In genomic region chr7:33108591-33108930, GRCh38 we compare ENCODE assay signal across 8 cellular contexts. TPM values are rescaled to one million over a fixed set of nuclear protein-coding genes. Genes with fewer than 3 reads are reported as not detected.
DNase-seq lines count a peak whose midpoint lies in the region; ATAC-seq and TF ChIP-seq lines count a peak whose summit lies in the region.

No MANE protein-coding gene starts in this region.

- H3K4me1 Mint-ChIP-seq in progenitor cell of endocrine pancreas (ENCODE audit: low read depth) = peaks cover 33% of the 10 kb centered on the region

- TF ChIP-seq CTCF in VCaP (conservative IDR thresholded peaks at IDR 0.05) (no peak), fibroblast of lung (conservative IDR thresholded peaks at IDR 0.05 in 1 of 2, IDR thresholded peaks at IDR 0.05 in 1 of 2; ENCODE audit: low read depth in 1 of 2, low read length in 2 of 2) (peak in 1 of 2 donors; percentile 3), progenitor cell of endocrine pancreas (IDR thresholded peaks at IDR 0.05; ENCODE audit: unreplicated experiment) (peak; percentile 16)

- no peaks in the 10 kb centered on the region for H3K36me3 ChIP-seq in fibroblast of lung (ENCODE audit: control insufficient read depth, insufficient read depth, low read length)

- H3K4me1 ChIP-seq in fibroblast of lung (ENCODE audit: control insufficient read depth, extremely low read depth, insufficient read depth, low read length) = peaks cover 6% of the 10 kb centered on the region

- peak overlapping the region; percentile 52 to 95 (median 60) for H3K4me3 ChIP-seq in fibroblast of lung (replicated peaks in 1 of 4; ENCODE audit: control extremely low read depth in 1 of 4, insufficient read depth in 1 of 4, low read depth in 3 of 4, low read length in 4 of 4)

- H3K27me3 ChIP-seq in fibroblast of lung (ENCODE audit: control insufficient read depth, insufficient read depth, low read length) = no peaks in the 10 kb centered on the region

- peaks cover 3% of the 10 kb centered on the region for H3K27me3 Mint-ChIP-seq in progenitor cell of endocrine pancreas

- H3K9me3 Mint-ChIP-seq in progenitor cell of endocrine pancreas (ENCODE audit: low read depth) = no peaks in the 10 kb centered on the region

- H3K4me2 ChIP-seq in fibroblast of lung (ENCODE audit: extremely low read depth, insufficient read depth, low read length) = peak overlapping the region; percentile 85

- H3K27ac Mint-ChIP-seq in progenitor cell of endocrine pancreas = peak overlapping the region; percentile 97

- H3K79me2 ChIP-seq in fibroblast of lung (ENCODE audit: control insufficient read depth, insufficient read depth, low read length) = peaks cover 38% of the 10 kb centered on the region

- no peaks in the 10 kb centered on the region for H3K36me3 Mint-ChIP-seq in progenitor cell of endocrine pancreas (ENCODE audit: insufficient read depth)

- H3K9ac ChIP-seq in fibroblast of lung (ENCODE audit: insufficient read depth, low read length) = peak overlapping the region; percentile 83

- peak overlapping the region; percentile 81 for H3K27ac ChIP-seq in VCaP
- peak overlapping the region; percentile 30 for H3K27ac ChIP-seq in fibroblast of lung (ENCODE audit: insufficient read depth, low read length)

- H3K4me3 Mint-ChIP-seq in progenitor cell of endocrine pancreas (ENCODE audit: low read depth) = peak overlapping the region; percentile 94

- peak overlapping the region; percentile 86 for H2AFZ ChIP-seq in fibroblast of lung (ENCODE audit: low read length)

- ATAC-seq in HG03520 (IDR thresholded peaks at IDR 0.05; ENCODE audit: unreplicated experiment) = peak; percentile 8
- no peak for ATAC-seq in GM21825 (IDR thresholded peaks at IDR 0.05; ENCODE audit: unreplicated experiment)

- DNase-seq in activated effector memory CD4-positive, alpha-beta T cell treated with anti-CD3 and anti-CD28 coated beads, Interleukin-2, amount 50 U/mL, for 16 hours = peak; percentile 70
- no peak for DNase-seq in activated effector memory CD4-positive, alpha-beta T cell treated with Interleukin-2 at 50 U/mL for 16 hours
- DNase-seq in fibroblast of lung (ENCODE audit: low read depth in 2 of 2) = peak in 1 of 2 donors; percentile 11
- no peak for DNase-seq in progenitor cell of endocrine pancreas (ENCODE audit: low spot score, unreplicated experiment)
- no peak for DNase-seq in GM19240 (ENCODE audit: insufficient read length, low spot score)

- H4K20me1 ChIP-seq in fibroblast of lung (ENCODE audit: control insufficient read depth, extremely low read depth, insufficient read depth, low read length) = no peaks in the 10 kb centered on the region

- H3K9me3 ChIP-seq in fibroblast of lung (ENCODE audit: control insufficient read depth, insufficient read depth, low read depth, low read length) = no peaks in the 10 kb centered on the region

RNA-seq across cellular contexts. Expression of gene RP9, which starts 0.6 kb away (rescaled TPM):
- total RNA-seq in fibroblast of lung (9.2 and 19.2 TPM in 2 replicates), progenitor cell of endocrine pancreas (26.2 and 27.7 TPM in 2 replicates)
- 23.4 and 24.8 TPM in 2 replicates for polyA plus RNA-seq in fibroblast of lung
- 19.5 and 22.7 TPM in 2 replicates for polyA plus RNA-seq in fibroblast of lung (2012)
- polyA minus RNA-seq in fibroblast of lung (ENCODE audit: low replicate concordance) = 2.9 and 4.4 TPM in 2 replicates

RNA-seq across cellular contexts. Expression of gene BBS9, which starts 20.8 kb away (rescaled TPM):
- total RNA-seq in fibroblast of lung = 26.9 and 27.2 TPM in 2 replicates
- polyA plus RNA-seq in fibroblast of lung = 11.5 and 19.1 TPM in 2 replicates
- polyA plus RNA-seq in fibroblast of lung (2012) = 7.5 and 12.1 TPM in 2 replicates
- 6.0 and 30.6 TPM in 2 replicates for polyA minus RNA-seq in fibroblast of lung (ENCODE audit: low replicate concordance)
- 22.8 and 25.5 TPM in 2 replicates for total RNA-seq in progenitor cell of endocrine pancreas

RNA-seq across cellular contexts. Expression of gene NT5C3A, which starts 46.0 kb away (rescaled TPM):
- total RNA-seq in fibroblast of lung (19.3 and 25.3 TPM in 2 replicates), progenitor cell of endocrine pancreas (35.0 and 36.1 TPM in 2 replicates)
- polyA plus RNA-seq in fibroblast of lung = 17.2 and 18.4 TPM in 2 replicates
- 15.3 and 15.5 TPM in 2 replicates for polyA plus RNA-seq in fibroblast of lung (2012)
- polyA minus RNA-seq in fibroblast of lung (ENCODE audit: low replicate concordance) = 0.22 and 0.90 TPM in 2 replicates
